Comparison of ENCODE assay signal across 2 cellular contexts in genomic region chr9:129148463-129149204, GRCh38.
TF ChIP-seq lines count a peak whose summit lies in the region.

No MANE protein-coding gene starts in this region.

TF ChIP-seq in H1, 55 proteins besides CTCF, POLR2A, EP300 and RAD21 (continued from another document):
- TF ChIP-seq GABPA (IDR thresholded peaks at IDR 0.05; ENCODE audit: borderline replicate concordance, insufficient read depth, low read length), result no peak
- TF ChIP-seq KDM5A (IDR thresholded peaks at IDR 0.05; ENCODE audit: low read length), result no peak
- no peak for TF ChIP-seq CHD2 (IDR thresholded peaks at IDR 0.05; ENCODE audit: low read length)
- no peak for TF ChIP-seq CTBP2 (IDR thresholded peaks at IDR 0.05; ENCODE audit: borderline replicate concordance, insufficient read depth, insufficient read length, low read length)
- TF ChIP-seq CHD1 (IDR thresholded peaks at IDR 0.05; ENCODE audit: low read depth, low read length), result no peak
- TF ChIP-seq JUN (IDR thresholded peaks at IDR 0.05; ENCODE audit: low read depth, low read length), result no peak
- no peak for TF ChIP-seq HDAC2 (IDR thresholded peaks at IDR 0.05; ENCODE audit: borderline replicate concordance in 1 of 2, low read depth in 2 of 2, low read length in 2 of 2)
- no peak for TF ChIP-seq EZH2 (IDR thresholded peaks at IDR 0.05; ENCODE audit: low read depth, low read length, severe bottlenecking)
- no peak for TF ChIP-seq NRF1 (IDR thresholded peaks at IDR 0.05; ENCODE audit: low read depth, low read length)

TF ChIP-seq in HEK293T, 16 proteins besides CTCF, POLR2A, EP300 and RAD21 (continued from another document):
- TF ChIP-seq, protein P1, sequence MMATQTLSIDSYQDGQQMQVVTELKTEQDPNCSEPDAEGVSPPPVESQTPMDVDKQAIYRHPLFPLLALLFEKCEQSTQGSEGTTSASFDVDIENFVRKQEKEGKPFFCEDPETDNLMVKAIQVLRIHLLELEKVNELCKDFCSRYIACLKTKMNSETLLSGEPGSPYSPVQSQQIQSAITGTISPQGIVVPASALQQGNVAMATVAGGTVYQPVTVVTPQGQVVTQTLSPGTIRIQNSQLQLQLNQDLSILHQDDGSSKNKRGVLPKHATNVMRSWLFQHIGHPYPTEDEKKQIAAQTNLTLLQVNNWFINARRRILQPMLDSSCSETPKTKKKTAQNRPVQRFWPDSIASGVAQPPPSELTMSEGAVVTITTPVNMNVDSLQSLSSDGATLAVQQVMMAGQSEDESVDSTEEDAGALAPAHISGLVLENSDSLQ (IDR thresholded peaks at IDR 0.05), result no peak
- TF ChIP-seq TARDBP (IDR thresholded peaks at IDR 0.05) (no peak), FOXA1 (IDR thresholded peaks at IDR 0.05) (no peak), SUZ12 (IDR thresholded peaks at IDR 0.05) (no peak), LEF1 (IDR thresholded peaks at IDR 0.05; ENCODE audit: borderline replicate concordance) (no peak), NFRKB (IDR thresholded peaks at IDR 0.05) (no peak), BHLHE40 (IDR thresholded peaks at IDR 0.05; ENCODE audit: borderline replicate concordance) (no peak), SP1 (IDR thresholded peaks at IDR 0.05) (no peak), FOXK2 (IDR thresholded peaks at IDR 0.05) (no peak), HDGF (IDR thresholded peaks at IDR 0.05; ENCODE audit: borderline replicate concordance) (no peak)
